In genomic region chr6:165806126-165806810, GRCh38 we compare ENCODE assay signal across 16 cellular contexts.
DNase-seq lines count a peak whose midpoint lies in the region; ATAC-seq, FAIRE-seq and TF ChIP-seq lines count a peak whose summit lies in the region.
"Had no signal": no experiment of that assay in that cellular context is flagged by ENCODE, and none has a peak within 500 bp of the region (broad histone marks: within the 10 kb centered on the region; RNA-seq: fewer than 3 reads in every experiment).

No MANE protein-coding gene starts in this region.

- peaks cover 1% of the 10 kb centered on the region for H3K36me3 Mint-ChIP-seq in neural progenitor cell

- ATAC-seq in left ventricle myocardium superior, result no peak
- no peak for ATAC-seq in HG03280 (IDR thresholded peaks at IDR 0.05; ENCODE audit: unreplicated experiment)

- TF ChIP-seq CTCF in neural progenitor cell (IDR thresholded peaks at IDR 0.05) (no peak), uterus (IDR thresholded peaks at IDR 0.05) (no peak)

- DNase-seq in left ventricle myocardium superior (peak; percentile 25), cardiac septum (ENCODE audit: low spot score) (no peak), islet precursor cell (peak; percentile 35), neural progenitor cell (ENCODE audit: low spot score) (no peak), uterus (no peak), GM19239 (ENCODE audit: insufficient read length, low spot score) (no peak), GM12892 (ENCODE audit: insufficient read length) (no peak)
- DNase-seq: 8988T; CD8-positive, alpha-beta memory T cell; DMS53; HCEC 1CT; HFFc6 had no signal

- no peak overlapping the region for H3K27ac Mint-ChIP-seq in neural progenitor cell
- H3K27ac Mint-ChIP-seq: CD8-positive, alpha-beta memory T cell; HFFc6 had no signal

- H4K20me1 ChIP-seq in neural progenitor cell (ENCODE audit: low read depth), result no peaks in the 10 kb centered on the region

- TF ChIP-seq POLR2A in uterus (IDR thresholded peaks at IDR 0.05) (no peak), GM12892 (IDR thresholded peaks at IDR 0.05; ENCODE audit: low read depth, low read length) (no peak)

- intact Hi-C loops in left ventricle myocardium superior (cut with micrococcal nuclease) (no loop called here), cardiac septum (cut with DNase I) (no loop called here), uterus (cut with DNase I; ENCODE audit: low total_unique reads) (no loop called here)

- H3K9ac ChIP-seq in neural progenitor cell, result no peak overlapping the region

- no peaks in the 10 kb centered on the region for H3F3A ChIP-seq in neural progenitor cell (ENCODE audit: low read depth)

- H3K27me3 Mint-ChIP-seq in neural progenitor cell (ENCODE audit: insufficient read depth, low read depth), result peaks cover 8% of the 10 kb centered on the region

- FAIRE-seq in GM19239 (lab: Jason Lieb, UNC), result no peak
- FAIRE-seq in GM12892 (lab: Jason Lieb, UNC), result no peak
- FAIRE-seq: H1 had no signal

- H3K27me3 ChIP-seq in neural progenitor cell, result peaks cover 61% of the 10 kb centered on the region
- H3K27me3 ChIP-seq in uterus, result no peaks in the 10 kb centered on the region

- no peaks in the 10 kb centered on the region for H3K9me3 ChIP-seq in neural progenitor cell (ENCODE audit: low read depth)
- H3K9me3 ChIP-seq in uterus, result no peaks in the 10 kb centered on the region

- H2AFZ ChIP-seq in neural progenitor cell (replicated peaks), result no peak overlapping the region

- peaks cover 9% of the 10 kb centered on the region for H3K4me1 ChIP-seq in neural progenitor cell
- no peaks in the 10 kb centered on the region for H3K4me1 ChIP-seq in uterus

- H3K4me2 ChIP-seq in neural progenitor cell, result no peak overlapping the region

- peaks cover 4% of the 10 kb centered on the region for H3K4me1 Mint-ChIP-seq in neural progenitor cell

- peak overlapping the region; percentile 63 for H3K4me3 Mint-ChIP-seq in neural progenitor cell
- H3K4me3 Mint-ChIP-seq: CD8-positive, alpha-beta memory T cell; HFFc6 had no signal

- peaks cover 14% of the 10 kb centered on the region for H3K9me3 Mint-ChIP-seq in neural progenitor cell

- no peak overlapping the region for H3K27ac ChIP-seq in neural progenitor cell
- peak overlapping the region; percentile 7 to 67 for H3K27ac ChIP-seq in uterus
- H3K27ac ChIP-seq: C4-2B, HL-60 had no signal

- H3K36me3 ChIP-seq in neural progenitor cell (no peaks in the 10 kb centered on the region), uterus (no peaks in the 10 kb centered on the region)

- H3K4me3 ChIP-seq in neural progenitor cell, result no peak overlapping the region
- H3K4me3 ChIP-seq in uterus, result no peak overlapping the region

- no peaks in the 10 kb centered on the region for H3K79me2 ChIP-seq in neural progenitor cell (ENCODE audit: low read depth)

Comparison
In these comparisons a context has a peak if more than half of its experiments do, and no peak if none do; other contexts are left out.
1. DNase-seq: peak in left ventricle myocardium superior (single experiment) and islet precursor cell (single experiment); none in cardiac septum (single experiment), neural progenitor cell (single experiment), uterus (0 of 2), GM19239 (single experiment) and GM12892 (single experiment).